In the genomic region with DNA sequence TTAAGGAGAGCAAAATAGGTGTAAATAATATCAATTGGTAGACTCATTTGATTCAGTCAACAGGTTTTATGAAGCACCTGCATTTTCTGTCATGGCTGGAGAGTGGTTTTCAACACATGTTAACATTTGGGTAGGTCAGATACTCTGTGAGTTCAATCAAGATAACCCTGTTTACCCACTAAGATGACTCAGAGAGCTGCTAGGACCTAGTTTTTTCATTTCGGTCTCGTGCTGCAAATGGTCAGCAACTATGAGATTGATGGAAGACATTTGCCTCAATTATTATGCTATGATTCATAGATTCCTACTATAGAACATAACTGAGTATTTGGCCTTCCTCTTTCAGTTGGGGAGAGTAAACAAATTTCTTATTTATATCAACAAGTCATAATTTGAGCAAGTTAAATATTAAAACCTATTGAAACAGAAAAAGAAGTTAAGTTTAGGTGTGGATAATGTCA, we compare ENCODE assay signal across 12 cellular contexts.
A peak's percentile ranks its signal among the peaks of the same experiment; 100 is the strongest.
DNase-seq lines count a peak whose midpoint lies in the region; ATAC-seq and TF ChIP-seq lines count a peak whose summit lies in the region.
"Had no signal": no experiment of that assay in that cellular context is flagged by ENCODE, and none has a peak within 500 bp of the region (broad histone marks: within the 10 kb centered on the region; RNA-seq: fewer than 3 reads in every experiment).

No MANE protein-coding gene starts in this region.

- H3K9me3 Mint-ChIP-seq in natural killer cell treated with Interleukin-12 subunit alpha and Interleukin-12 subunit beta and Interleukin-15 and Interleukin-18, amount 100 ng/mL, for 72 hours = no peaks in the 10 kb centered on the region

- peaks cover 14% of the 10 kb centered on the region in 2 donors for H3K4me1 Mint-ChIP-seq in natural killer cell treated with Interleukin-12 subunit alpha and Interleukin-12 subunit beta and Interleukin-15 and Interleukin-18, amount 100 ng/mL, for 72 hours (ENCODE audit: low read depth in 2 of 2)

- BruUV-seq in A673 (replicated peaks; lab: Mats Ljungman, UMichigan) = no TSS peak

- H3K36me3 ChIP-seq in left lung (no peaks in the 10 kb centered on the region), upper lobe of right lung (no peaks in the 10 kb centered on the region), A673 (ENCODE audit: insufficient read depth, low read length, poor library complexity, severe bottlenecking) (no peaks in the 10 kb centered on the region)

- DNase-seq in NOMO-1 treated with DMSO at 0.1 percent for 48 hours (lab: John Stamatoyannopoulos, UW; ENCODE audit: unreplicated experiment) (peak; percentile 15), NOMO-1 treated with dmso at 0.1 percent for 144 hours (lab: John Stamatoyannopoulos, UW; ENCODE audit: unreplicated experiment) (no peak), amniotic epithelial cell (ENCODE audit: low read depth) (peak; percentile 90), left lung (no peak), upper lobe of right lung (no peak), A673 (ENCODE audit: low spot score) (no peak)
- DNase-seq in natural killer cell treated with Interleukin-12 subunit alpha and Interleukin-12 subunit beta and Interleukin-15 and Interleukin-18, amount 100 ng/mL, for 72 hours (ENCODE audit: low spot score) = no peak
- DNase-seq: ACHN; activated CD8-positive, alpha-beta T cell treated with anti-CD3 and anti-CD28 coated beads, Interleukin-2, amount 10 ng/mL, durations not matched to agents 7 days and 5 days; NCI-H1092 treated with DMSO at 0.1 percent for 48 hours; posterior cingulate gyrus had no signal

- H3K4me1 ChIP-seq in left lung (peaks cover 8 to 36% of the 10 kb centered on the region in 2 donors), upper lobe of right lung (peaks cover 26% of the 10 kb centered on the region), A673 (ENCODE audit: insufficient read depth, low read length, poor library complexity, severe bottlenecking) (peaks cover 21% of the 10 kb centered on the region)

- POLR2A ChIA-PET in A673 (lab: Charles Lee; ENCODE audit: low non-redundant PET) = no interaction called here

- no peaks in the 10 kb centered on the region for H3K36me3 Mint-ChIP-seq in natural killer cell treated with Interleukin-12 subunit alpha and Interleukin-12 subunit beta and Interleukin-15 and Interleukin-18, amount 100 ng/mL, for 72 hours

- no peak overlapping the region for H3K27ac Mint-ChIP-seq in natural killer cell treated with Interleukin-12 subunit alpha and Interleukin-12 subunit beta and Interleukin-15 and Interleukin-18, amount 100 ng/mL, for 72 hours
- H3K27ac Mint-ChIP-seq: activated CD8-positive, alpha-beta T cell treated with anti-CD3 and anti-CD28 coated beads, Interleukin-2, amount 10 ng/mL, durations not matched to agents 7 days and 5 days had no signal

- H3K27me3 ChIP-seq in left lung = no peaks in the 10 kb centered on the region
- H3K27me3 ChIP-seq in upper lobe of right lung = no peaks in the 10 kb centered on the region
- no peaks in the 10 kb centered on the region for H3K27me3 ChIP-seq in A673 (replicated peaks; ENCODE audit: insufficient read depth, low read depth, low read length, poor library complexity)

- H3K4me3 ChIP-seq in left lung (no peak overlapping the region), upper lobe of right lung (no peak overlapping the region), A673 (ENCODE audit: low read depth, low read length, poor library complexity, severe bottlenecking) (no peak overlapping the region)

- H3K27me3 Mint-ChIP-seq in natural killer cell treated with Interleukin-12 subunit alpha and Interleukin-12 subunit beta and Interleukin-15 and Interleukin-18, amount 100 ng/mL, for 72 hours = peaks cover 0 to 13% of the 10 kb centered on the region in 2 donors

- H3K9me3 ChIP-seq in left lung (no peaks in the 10 kb centered on the region), upper lobe of right lung (no peaks in the 10 kb centered on the region), A673 (ENCODE audit: low read depth, low read length, poor library complexity, severe bottlenecking) (no peaks in the 10 kb centered on the region)

- intact Hi-C loops in left lung (cut with DNase I) (no loop called here), upper lobe of right lung (cut with DNase I) (no loop called here), A673 (cut with micrococcal nuclease; ENCODE audit: unreplicated experiment) (no loop called here)

- H3K4me3 Mint-ChIP-seq in natural killer cell treated with Interleukin-12 subunit alpha and Interleukin-12 subunit beta and Interleukin-15 and Interleukin-18, amount 100 ng/mL, for 72 hours = no peak overlapping the region
- H3K4me3 Mint-ChIP-seq: activated CD8-positive, alpha-beta T cell treated with anti-CD3 and anti-CD28 coated beads, Interleukin-2, amount 10 ng/mL, durations not matched to agents 7 days and 5 days had no signal

- CTCF ChIA-PET in A673 (lab: Charles Lee) = no interaction called here

- TF ChIP-seq CTCF in left lung (IDR thresholded peaks at IDR 0.05) = no peak
- TF ChIP-seq CTCF in upper lobe of right lung (IDR thresholded peaks at IDR 0.05) = no peak
- TF ChIP-seq CTCF in A673 (conservative IDR thresholded peaks at IDR 0.05; ENCODE audit: low read depth, low read length) = no peak

- H3K27ac ChIP-seq in left lung (peak overlapping the region; percentile 73 to 84), upper lobe of right lung (peak overlapping the region; percentile 59), A673 (ENCODE audit: low read depth, low read length, poor library complexity, severe bottlenecking) (no peak overlapping the region)

- ATAC-seq in left lung = peak; percentile 63
- ATAC-seq in upper lobe of right lung = peak; percentile 40
- ATAC-seq in HG02642 (IDR thresholded peaks at IDR 0.05; ENCODE audit: poor library complexity, unreplicated experiment) = no peak
- ATAC-seq in natural killer cell treated with Interleukin-12 subunit alpha and Interleukin-12 subunit beta and Interleukin-15 and Interleukin-18, amount 100 ng/mL, for 72 hours = no peak
- ATAC-seq: activated CD8-positive, alpha-beta T cell treated with anti-CD3 and anti-CD28 coated beads, Interleukin-2, amount 10 ng/mL, durations not matched to agents 7 days and 5 days had no signal

Comparison
In these comparisons a context has a peak if more than half of its experiments do, and no peak if none do; other contexts are left out.
1. DNase-seq: peak in NOMO-1 treated with DMSO at 0.1 percent for 48 hours (single experiment) and amniotic epithelial cell (single experiment); none in NOMO-1 treated with dmso at 0.1 percent for 144 hours (single experiment), left lung (0 of 2), upper lobe of right lung (single experiment), natural killer cell treated with Interleukin-12 subunit alpha and Interleukin-12 subunit beta and Interleukin-15 and Interleukin-18, amount 100 ng/mL, for 72 hours (single experiment) and A673 (single experiment).
2. ATAC-seq: peak in left lung (single experiment) and upper lobe of right lung (single experiment); none in HG02642 (single experiment) and natural killer cell treated with Interleukin-12 subunit alpha and Interleukin-12 subunit beta and Interleukin-15 and Interleukin-18, amount 100 ng/mL, for 72 hours (0 of 2).